In genomic region chr7:55555160-55555559, GRCh38 we compare ENCODE assay signal across 14 cellular contexts. TPM values are rescaled to one million over a fixed set of nuclear protein-coding genes. Genes with fewer than 3 reads are reported as not detected.
DNase-seq lines count a peak whose midpoint lies in the region; ATAC-seq and TF ChIP-seq lines count a peak whose summit lies in the region.
"Had no signal": no experiment of that assay in that cellular context is flagged by ENCODE, and none has a peak within 500 bp of the region (broad histone marks: within the 10 kb centered on the region; RNA-seq: fewer than 3 reads in every experiment).

No MANE protein-coding gene starts in this region.

- peaks cover under 1% of the 10 kb centered on the region for H3K79me1 ChIP-seq in H9 (ENCODE audit: insufficient read depth, low read depth, low read length, poor library complexity, severe bottlenecking)
- H3K79me1 ChIP-seq in neuronal stem cell (ENCODE audit: low read depth, low read length), result peaks cover 2% of the 10 kb centered on the region

- no peak overlapping the region for H2BK15ac ChIP-seq in H9 (ENCODE audit: low read depth, low read length)
- H2BK15ac ChIP-seq in neuronal stem cell (ENCODE audit: low read length), result no peak overlapping the region

- peak overlapping the region; percentile 21 for H3K27ac Mint-ChIP-seq in CD8-positive, alpha-beta T cell
- peak overlapping the region; percentile 2 to 87 (median 69); a peak in 4 of 7 replicates for H3K27ac Mint-ChIP-seq in H9
- H3K27ac Mint-ChIP-seq in activated T-helper 17 cell treated with anti-CD3 and anti-CD28 coated beads, Interleukin-2, amount 50 U/mL, for 72 hours, result peak overlapping the region; percentile 91

- no peaks in the 10 kb centered on the region for H3K36me3 ChIP-seq in CD8-positive, alpha-beta T cell (ENCODE audit: insufficient read depth, low read length)
- H3K36me3 ChIP-seq in neuronal stem cell (replicated peaks in 1 of 2; ENCODE audit: control insufficient read depth in 2 of 2, insufficient read depth in 2 of 2, low read length in 2 of 2), result peaks cover 0 to 20% of the 10 kb centered on the region in 2 donors
- H3K36me3 ChIP-seq: lower lobe of right lung had no signal

- no peak overlapping the region for H3K18ac ChIP-seq in H9 (ENCODE audit: insufficient read length, low read depth, low read length)
- no peak overlapping the region for H3K18ac ChIP-seq in neuronal stem cell (ENCODE audit: low read length)

- H4K8ac ChIP-seq in H9 (replicated peaks; ENCODE audit: insufficient read length, low read depth, low read length) (no peak overlapping the region), neuronal stem cell (ENCODE audit: low read depth, low read length) (no peak overlapping the region)

- no CpG with 5 or more reads among the region's 7 CpGs for WGBS in H9 (ENCODE audit: extremely low coverage, insufficient read length, low lambda C conversion rate)
- WGBS in neuronal stem cell (ENCODE audit: extremely low coverage in 2 of 2, insufficient read length in 2 of 2, insufficient replicate concordance in 1 of 2), 2 donors, result no CpG with 5 or more reads among the region's 7 CpGs

- H2AFZ ChIP-seq in H9 (ENCODE audit: low read length), result no peak overlapping the region
- H2AFZ ChIP-seq in neuronal stem cell (ENCODE audit: low read length), result no peak overlapping the region

- H3K79me2 ChIP-seq in H9 (ENCODE audit: insufficient read depth, low read length), result peaks cover 19% of the 10 kb centered on the region; the same call in 1 of the 2 replicates

- no peak overlapping the region for H3K4me3 Mint-ChIP-seq in CD8-positive, alpha-beta T cell
- H3K4me3 Mint-ChIP-seq in H9, result peak overlapping the region; percentile 3 to 39; a peak in 4 of 5 replicates
- H3K4me3 Mint-ChIP-seq in activated T-helper 17 cell treated with anti-CD3 and anti-CD28 coated beads, Interleukin-2, amount 50 U/mL, for 72 hours, result peak overlapping the region; percentile 75
- H3K4me3 Mint-ChIP-seq: activated CD8-positive, alpha-beta T cell treated with anti-CD3 and anti-CD28 coated beads for 36 hours had no signal

- no peak overlapping the region for H3T11ph ChIP-seq in H9 (ENCODE audit: low read length)

- H3K9ac ChIP-seq in H9 (ENCODE audit: extremely low read depth, insufficient read length, low read length) (no peak overlapping the region), neuronal stem cell (ENCODE audit: low read depth, low read length, poor library complexity) (no peak overlapping the region)

- POLR2A ChIA-PET in CD8-positive, alpha-beta T cell (lab: Charles Lee), result no interaction called here

- H4K91ac ChIP-seq in H9 (ENCODE audit: insufficient read length, low read depth, low read length), result no peak overlapping the region
- no peak overlapping the region for H4K91ac ChIP-seq in neuronal stem cell (ENCODE audit: low read depth, low read length, poor library complexity)

- H3K27me3 Mint-ChIP-seq in CD8-positive, alpha-beta T cell (ENCODE audit: low read depth), result no peaks in the 10 kb centered on the region
- no peaks in the 10 kb centered on the region; the same call in 1 of the 2 replicates for H3K27me3 Mint-ChIP-seq in H9 (ENCODE audit: low read depth)
- H3K27me3 Mint-ChIP-seq in activated T-helper 17 cell treated with anti-CD3 and anti-CD28 coated beads, Interleukin-2, amount 50 U/mL, for 72 hours, result no peaks in the 10 kb centered on the region
- H3K27me3 Mint-ChIP-seq: activated CD8-positive, alpha-beta T cell treated with anti-CD3 and anti-CD28 coated beads for 36 hours had no signal

- peak overlapping the region; percentile 78; the same call in 1 of the 2 replicates for H3K14ac ChIP-seq in H9 (ENCODE audit: insufficient read depth, low read length)
- H3K14ac ChIP-seq in neuronal stem cell (ENCODE audit: low read length), result no peak overlapping the region

- no peaks in the 10 kb centered on the region for H3K27me3 ChIP-seq in CD8-positive, alpha-beta T cell (ENCODE audit: insufficient read depth, low read length)
- H3K27me3 ChIP-seq in H9 (ENCODE audit: insufficient read depth, low read length), result no peaks in the 10 kb centered on the region
- H3K27me3 ChIP-seq in neuronal stem cell (ENCODE audit: control insufficient read depth in 3 of 3, insufficient read depth in 3 of 3, low read depth in 1 of 3, low read length in 3 of 3), result no peaks in the 10 kb centered on the region

- intact Hi-C loops in CD8-positive, alpha-beta T cell (cut with DNase I, micrococcal nuclease), result no loop called here

- H2BK5ac ChIP-seq in H9 (ENCODE audit: insufficient read length, low read length) (no peak overlapping the region), neuronal stem cell (ENCODE audit: low read length) (no peak overlapping the region)

- H3K4me2 ChIP-seq in H9 (ENCODE audit: insufficient read depth, insufficient read length, low read length) (peak overlapping the region; percentile 77), neuronal stem cell (ENCODE audit: insufficient read depth, low read length, poor library complexity, severe bottlenecking) (no peak overlapping the region)

- TF ChIP-seq CTCF in CD8-positive, alpha-beta T cell (IDR thresholded peaks at IDR 0.05), result no peak
- no peak for TF ChIP-seq CTCF in H9 (conservative IDR thresholded peaks at IDR 0.05)

- ATAC-seq in CD8-positive, alpha-beta T cell, result no peak
- no peak for ATAC-seq in activated T-helper 17 cell treated with anti-CD3 and anti-CD28 coated beads, Interleukin-2, amount 50 U/mL, for 72 hours (replicated peaks)
- no peak for ATAC-seq in HG03108 (IDR thresholded peaks at IDR 0.05; ENCODE audit: unreplicated experiment)
- ATAC-seq in GM18858 (IDR thresholded peaks at IDR 0.05; ENCODE audit: unreplicated experiment), result no peak
- ATAC-seq in GM21786 (IDR thresholded peaks at IDR 0.05; ENCODE audit: unreplicated experiment), result no peak
- ATAC-seq: activated CD8-positive, alpha-beta T cell treated with anti-CD3 and anti-CD28 coated beads for 36 hours; lower lobe of right lung had no signal

- no peak overlapping the region for H2BK20ac ChIP-seq in H9 (ENCODE audit: low read depth, low read length, poor library complexity, severe bottlenecking)

- no peak overlapping the region for H3K4me3 ChIP-seq in CD8-positive, alpha-beta T cell (ENCODE audit: low read depth, low read length)
- no peak overlapping the region for H3K4me3 ChIP-seq in neuronal stem cell (ENCODE audit: low read length in 2 of 2)
- H3K4me3 ChIP-seq: lower lobe of right lung had no signal

- H3K4me1 ChIP-seq in CD8-positive, alpha-beta T cell (ENCODE audit: insufficient read depth, low read length), result peaks cover 34% of the 10 kb centered on the region
- H3K4me1 ChIP-seq in H9 (ENCODE audit: insufficient read depth, low read length) (peaks cover 27% of the 10 kb centered on the region; the same call in 1 of the 2 replicates), neuronal stem cell (ENCODE audit: control insufficient read depth in 2 of 2, insufficient read depth in 1 of 2, low read depth in 1 of 2, low read length in 2 of 2) (peaks cover 10 to 26% of the 10 kb centered on the region in 2 donors)

- no peak overlapping the region for H3K56ac ChIP-seq in H9 (ENCODE audit: insufficient read length, low read depth, low read length)

- peaks cover 32% of the 10 kb centered on the region for H3K36me3 Mint-ChIP-seq in CD8-positive, alpha-beta T cell
- peaks cover 0 to 5% (median 3%) of the 10 kb centered on the region in 3 experiments; a peak in 2 of 7 replicates for H3K36me3 Mint-ChIP-seq in H9 (ENCODE audit: insufficient read depth in 1 of 3, low read depth in 3 of 3)
- H3K36me3 Mint-ChIP-seq in activated T-helper 17 cell treated with anti-CD3 and anti-CD28 coated beads, Interleukin-2, amount 50 U/mL, for 72 hours (ENCODE audit: low read depth), result peaks cover 34% of the 10 kb centered on the region

- peaks cover 92% of the 10 kb centered on the region for H3K4me1 Mint-ChIP-seq in CD8-positive, alpha-beta T cell (ENCODE audit: low read depth)
- peaks cover 73% of the 10 kb centered on the region in 2 experiments for H3K4me1 Mint-ChIP-seq in H9
- H3K4me1 Mint-ChIP-seq in activated T-helper 17 cell treated with anti-CD3 and anti-CD28 coated beads, Interleukin-2, amount 50 U/mL, for 72 hours, result peaks cover 81% of the 10 kb centered on the region

- H3K4ac ChIP-seq in H9 (ENCODE audit: low read depth, low read length) (no peak overlapping the region), neuronal stem cell (ENCODE audit: low read length) (no peak overlapping the region)

- CTCF ChIA-PET in CD8-positive, alpha-beta T cell (lab: Charles Lee), result interaction anchor here (0.7 kb wide), 1 partner anchor 11 kb away, joined by 3 read pairs; no protein-coding TSS in a partner anchor

- H2AK5ac ChIP-seq in H9 (ENCODE audit: insufficient read length, low read length) (no peak overlapping the region), neuronal stem cell (ENCODE audit: low read depth, low read length) (no peak overlapping the region)

- H3K23me2 ChIP-seq in H9 (ENCODE audit: insufficient read length, low read depth, low read length, poor library complexity, severe bottlenecking), result no peaks in the 10 kb centered on the region

- H3K27ac ChIP-seq in CD8-positive, alpha-beta T cell (ENCODE audit: low read depth, low read length), result no peak overlapping the region
- H3K27ac ChIP-seq in H9 (ENCODE audit: insufficient read length, low read depth, low read length), result no peak overlapping the region
- H3K27ac ChIP-seq in neuronal stem cell (replicated peaks; ENCODE audit: low read length), result no peak overlapping the region
- H3K27ac ChIP-seq: lower lobe of right lung had no signal

- no peak for DNase-seq in CD8-positive, alpha-beta T cell
- DNase-seq in H9 (peak; percentile 59), neuronal stem cell (ENCODE audit: low spot score) (no peak)
- DNase-seq: activated CD8-positive, alpha-beta T cell treated with anti-CD3 and anti-CD28 coated beads for 36 hours; central memory CD4-positive, alpha-beta T cell; effector CD4-positive, alpha-beta T cell; lower lobe of right lung; MV-4-11; NCI-H187; NCI-H446 treated with DMSO at 0.1 percent for 48 hours had no signal

- no peaks in the 10 kb centered on the region for H3K9me3 Mint-ChIP-seq in CD8-positive, alpha-beta T cell
- H3K9me3 Mint-ChIP-seq in H9, result no peaks in the 10 kb centered on the region; a peak in 1 of 5 replicates
- no peaks in the 10 kb centered on the region for H3K9me3 Mint-ChIP-seq in activated T-helper 17 cell treated with anti-CD3 and anti-CD28 coated beads, Interleukin-2, amount 50 U/mL, for 72 hours
- H3K9me3 Mint-ChIP-seq: activated CD8-positive, alpha-beta T cell treated with anti-CD3 and anti-CD28 coated beads for 36 hours had no signal

- H4K20me1 ChIP-seq in H9 (ENCODE audit: control insufficient read depth, insufficient read depth, insufficient read length), result no peaks in the 10 kb centered on the region

- H3K9me3 ChIP-seq in CD8-positive, alpha-beta T cell (ENCODE audit: low read length), result no peaks in the 10 kb centered on the region
- H3K9me3 ChIP-seq in H9 (ENCODE audit: control insufficient read depth, low read depth, low read length) (no peaks in the 10 kb centered on the region), neuronal stem cell (replicated peaks in 1 of 2; ENCODE audit: control insufficient read depth in 2 of 2, insufficient read depth in 1 of 2, low read depth in 1 of 2, low read length in 2 of 2) (no peaks in the 10 kb centered on the region)
- H3K9me3 ChIP-seq: lower lobe of right lung had no signal

- H4K5ac ChIP-seq in H9 (ENCODE audit: insufficient read length, low read depth, low read length), result no peak overlapping the region

- H2BK120ac ChIP-seq in H9 (ENCODE audit: low read depth, low read length, poor library complexity, severe bottlenecking) (no peak overlapping the region), neuronal stem cell (ENCODE audit: low read depth, low read length) (no peak overlapping the region)

- H2BK12ac ChIP-seq in H9 (ENCODE audit: insufficient read length, low read depth, low read length) (no peak overlapping the region), neuronal stem cell (ENCODE audit: low read length) (no peak overlapping the region)

- no peak overlapping the region for H3K23ac ChIP-seq in H9 (ENCODE audit: insufficient read length, low read depth, low read length)
- peak overlapping the region; percentile 44 for H3K23ac ChIP-seq in neuronal stem cell (ENCODE audit: low read depth, low read length, poor library complexity)

RNA-seq across cellular contexts. Expression of gene VOPP1, which starts 17.1 kb away (rescaled TPM):
- 10 to 100 TPM; 38.7 to 38.9 TPM for total RNA-seq in CD8-positive, alpha-beta T cell
- total RNA-seq in H9 (2021), result 55.7 and 56.8 TPM in 2 replicates
- total RNA-seq in activated T-helper 17 cell treated with anti-CD3 and anti-CD28 coated beads, Interleukin-2, amount 50 U/mL, for 72 hours, result 10 to 100 TPM; 58.0 to 70.9 TPM
- 38.1 TPM for polyA plus RNA-seq in neuronal stem cell (2013, experiment 1 of 2)
- polyA plus RNA-seq in neuronal stem cell (2013, experiment 2 of 2), result 37.8 TPM

Comparison
In these comparisons a context has a peak if more than half of its experiments do, and no peak if none do; other contexts are left out.
1. H3K27ac Mint-ChIP-seq: peak in every context shown above with its lines; median percentile 91 in activated T-helper 17 cell treated with anti-CD3 and anti-CD28 coated beads, Interleukin-2, amount 50 U/mL, for 72 hours; 69 in H9; 21 in CD8-positive, alpha-beta T cell.